ENCODE assay signal across 13 cellular contexts in the genomic region with DNA sequence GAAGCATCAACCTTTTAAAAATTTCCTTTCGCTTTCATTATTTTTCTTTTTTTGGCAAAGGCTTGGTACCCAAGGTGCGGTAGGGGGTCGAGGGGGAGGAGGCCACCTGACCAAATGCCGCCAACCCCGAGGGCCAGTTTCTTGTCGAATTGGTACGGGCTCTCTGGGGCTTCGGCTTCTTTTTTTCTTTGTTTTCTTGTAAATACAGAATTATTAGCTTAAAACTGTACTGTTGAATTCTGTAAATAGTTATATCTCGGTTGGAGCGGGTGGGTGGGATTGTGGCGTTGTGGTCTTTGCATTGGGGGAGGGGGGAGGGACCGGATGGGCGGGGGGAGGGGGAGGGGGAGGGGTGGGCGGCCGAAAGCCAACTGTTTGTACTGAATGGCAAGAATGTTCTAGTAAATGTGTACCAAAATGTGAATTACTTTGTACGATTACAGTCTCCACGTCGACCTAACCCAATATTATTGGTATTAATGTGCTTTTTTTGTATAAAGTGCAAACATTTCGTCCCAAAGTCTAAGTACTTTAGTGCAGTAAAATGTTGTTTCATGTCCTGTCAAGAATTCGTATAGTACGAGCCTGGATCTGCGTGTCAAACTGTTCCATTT. TPM values are rescaled to one million over a fixed set of nuclear protein-coding genes. Genes with fewer than 3 reads are reported as not detected.
A peak's percentile ranks its signal among the peaks of the same experiment; 100 is the strongest.
DNase-seq lines count a peak whose midpoint lies in the region; ATAC-seq lines count a peak whose summit lies in the region.
"Had no signal": no experiment of that assay in that cellular context is flagged by ENCODE, and none has a peak within 500 bp of the region (broad histone marks: within the 10 kb centered on the region; RNA-seq: fewer than 3 reads in every experiment).

No MANE protein-coding gene starts in this region.

- intact Hi-C loops in head of caudate nucleus (cut with DNase I): no loop called here

- peaks cover 12% of the 10 kb centered on the region for H3K9me3 Mint-ChIP-seq in activated T-cell treated with anti-CD3 and anti-CD28 coated beads, Interleukin-2, amount 50 U/mL, for 4 hours
- peaks cover 12% of the 10 kb centered on the region for H3K9me3 Mint-ChIP-seq in activated naive CD8-positive, alpha-beta T cell treated with anti-CD3 and anti-CD28 coated beads, Interleukin-2, amount 10 ng/mL, durations not matched to agents 7 days and 5 days
- H3K9me3 Mint-ChIP-seq in stimulated activated naive CD8-positive, alpha-beta T cell treated with anti-CD3 and anti-CD28 coated beads, Interleukin-15, amount 100 ng/mL, for 72 hours: peaks cover 7 to 21% of the 10 kb centered on the region in 2 donors

- ATAC-seq in activated T-cell treated with anti-CD3 and anti-CD28 coated beads, Interleukin-2, amount 50 U/mL, for 4 hours: no peak
- no peak for ATAC-seq in activated naive CD8-positive, alpha-beta T cell treated with anti-CD3 and anti-CD28 coated beads, Interleukin-2, amount 10 ng/mL, durations not matched to agents 7 days and 5 days (ENCODE audit: low read depth)
- no peak for ATAC-seq in stimulated activated naive CD8-positive, alpha-beta T cell treated with anti-CD3 and anti-CD28 coated beads, Interleukin-15, amount 100 ng/mL, for 72 hours
- ATAC-seq: left cardiac atrium had no signal

- DNase-seq in activated T-cell treated with anti-CD3 and anti-CD28 coated beads, Interleukin-2, amount 50 U/mL, for 4 hours: no peak
- DNase-seq in activated T-cell treated with anti-CD3 and anti-CD28 coated beads, Interleukin-2, amount 50 U/mL, for 48 hours: no peak
- no peak for DNase-seq in activated naive CD8-positive, alpha-beta T cell treated with anti-CD3 and anti-CD28 coated beads, Interleukin-2, amount 10 ng/mL, durations not matched to agents 7 days and 5 days
- DNase-seq in stimulated activated naive CD8-positive, alpha-beta T cell treated with anti-CD3 and anti-CD28 coated beads, Interleukin-15, amount 100 ng/mL, for 72 hours: no peak
- no peak for DNase-seq in cerebellar nuclear complex (lab: John Stamatoyannopoulos, UW)
- DNase-seq in head of caudate nucleus: no peak
- DNase-seq in LoVo (ENCODE audit: low spot score): no peak
- DNase-seq: activated CD4-positive, alpha-beta T cell treated with anti-CD3 and anti-CD28 coated beads, Interleukin-2, amount 50 U/mL, for 1 hour; cortex of kidney; left cardiac atrium; small intestine had no signal

- POLR2A ChIA-PET in activated naive CD8-positive, alpha-beta T cell treated with anti-CD3 and anti-CD28 coated beads, Interleukin-2, amount 10 ng/mL, durations not matched to agents 7 days and 5 days (lab: Charles Lee): no interaction called here

- no peaks in the 10 kb centered on the region for H3K36me3 Mint-ChIP-seq in activated T-cell treated with anti-CD3 and anti-CD28 coated beads, Interleukin-2, amount 50 U/mL, for 4 hours (ENCODE audit: insufficient read depth)
- H3K36me3 Mint-ChIP-seq in activated naive CD8-positive, alpha-beta T cell treated with anti-CD3 and anti-CD28 coated beads, Interleukin-2, amount 10 ng/mL, durations not matched to agents 7 days and 5 days: peaks cover 7% of the 10 kb centered on the region

- peak overlapping the region; percentile 63 for H3K4me3 Mint-ChIP-seq in activated T-cell treated with anti-CD3 and anti-CD28 coated beads, Interleukin-2, amount 50 U/mL, for 4 hours
- peak overlapping the region; percentile 73 for H3K4me3 Mint-ChIP-seq in activated naive CD8-positive, alpha-beta T cell treated with anti-CD3 and anti-CD28 coated beads, Interleukin-2, amount 10 ng/mL, durations not matched to agents 7 days and 5 days
- H3K4me3 Mint-ChIP-seq in stimulated activated naive CD8-positive, alpha-beta T cell treated with anti-CD3 and anti-CD28 coated beads, Interleukin-15, amount 100 ng/mL, for 72 hours: peak overlapping the region; percentile 69 to 84

- peaks cover 79% of the 10 kb centered on the region for H3K27me3 Mint-ChIP-seq in activated T-cell treated with anti-CD3 and anti-CD28 coated beads, Interleukin-2, amount 50 U/mL, for 4 hours (ENCODE audit: low read depth)
- H3K27me3 Mint-ChIP-seq in activated naive CD8-positive, alpha-beta T cell treated with anti-CD3 and anti-CD28 coated beads, Interleukin-2, amount 10 ng/mL, durations not matched to agents 7 days and 5 days: peaks cover 78% of the 10 kb centered on the region
- peaks cover 94% of the 10 kb centered on the region for H3K27me3 Mint-ChIP-seq in stimulated activated naive CD8-positive, alpha-beta T cell treated with anti-CD3 and anti-CD28 coated beads, Interleukin-15, amount 100 ng/mL, for 72 hours

- peak overlapping the region; percentile 65 for H3K27ac Mint-ChIP-seq in activated naive CD8-positive, alpha-beta T cell treated with anti-CD3 and anti-CD28 coated beads, Interleukin-2, amount 10 ng/mL, durations not matched to agents 7 days and 5 days
- peak overlapping the region in 1 of 2 donors; percentile 60 for H3K27ac Mint-ChIP-seq in stimulated activated naive CD8-positive, alpha-beta T cell treated with anti-CD3 and anti-CD28 coated beads, Interleukin-15, amount 100 ng/mL, for 72 hours

- H3K4me1 Mint-ChIP-seq in activated T-cell treated with anti-CD3 and anti-CD28 coated beads, Interleukin-2, amount 50 U/mL, for 4 hours (ENCODE audit: low read depth): peaks cover 26% of the 10 kb centered on the region
- peaks cover 18% of the 10 kb centered on the region for H3K4me1 Mint-ChIP-seq in activated naive CD8-positive, alpha-beta T cell treated with anti-CD3 and anti-CD28 coated beads, Interleukin-2, amount 10 ng/mL, durations not matched to agents 7 days and 5 days
- H3K4me1 Mint-ChIP-seq in stimulated activated naive CD8-positive, alpha-beta T cell treated with anti-CD3 and anti-CD28 coated beads, Interleukin-15, amount 100 ng/mL, for 72 hours: peaks cover 40% of the 10 kb centered on the region

- no peaks in the 10 kb centered on the region for H3K9me3 ChIP-seq in iPS-18c (ENCODE audit: control insufficient read depth, insufficient read depth, low read length)

- peak overlapping the region; percentile 38; the same call in 1 of the 2 replicates for H3K4me3 ChIP-seq in iPS-18c (ENCODE audit: insufficient read depth, low read depth, low read length)
- H3K4me3 ChIP-seq: BLaER1 had no signal

RNA-seq across cellular contexts. Expression of gene ZIC1, which starts 4.7 kb away (rescaled TPM):
- total RNA-seq in activated T-cell treated with anti-CD3 and anti-CD28 coated beads, Interleukin-2, amount 50 U/mL, for 4 hours: not detected
- not detected for total RNA-seq in activated naive CD8-positive, alpha-beta T cell treated with anti-CD3 and anti-CD28 coated beads, Interleukin-2, amount 10 ng/mL, durations not matched to agents 7 days and 5 days
- total RNA-seq: left cardiac atrium had no signal

RNA-seq across cellular contexts. Expression of gene ZIC4, which starts 7.5 kb away (rescaled TPM):
- not detected for total RNA-seq in activated T-cell treated with anti-CD3 and anti-CD28 coated beads, Interleukin-2, amount 50 U/mL, for 4 hours
- not detected for total RNA-seq in activated naive CD8-positive, alpha-beta T cell treated with anti-CD3 and anti-CD28 coated beads, Interleukin-2, amount 10 ng/mL, durations not matched to agents 7 days and 5 days
- total RNA-seq: left cardiac atrium had no signal
